ENCODE assay signal across 1 cellular context in the genomic region with DNA sequence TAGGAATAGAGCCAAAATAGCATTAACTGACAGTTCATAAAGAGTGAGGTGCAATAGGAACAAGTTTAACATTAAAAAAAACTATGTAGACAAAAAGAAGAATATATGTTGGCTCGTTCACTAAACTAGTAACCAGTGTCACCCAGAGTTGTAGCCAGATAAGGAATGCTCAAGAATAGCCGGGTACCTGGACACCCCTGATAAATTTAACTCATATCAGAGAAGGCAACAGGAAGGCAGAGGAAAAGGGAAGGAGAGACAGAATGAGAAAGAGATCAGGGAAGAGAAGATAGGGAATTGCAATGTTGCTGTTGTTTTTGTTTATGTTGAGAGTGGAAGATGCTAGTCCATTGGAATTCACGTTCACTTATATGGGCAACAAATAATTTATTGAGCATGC.
TF ChIP-seq lines count a peak whose summit lies in the region.

No MANE protein-coding gene starts in this region.

TF ChIP-seq in IMR-90, 13 proteins besides CTCF, POLR2A, EP300 and RAD21 (continued from another document):
- no peak for TF ChIP-seq USF2 (IDR thresholded peaks at IDR 0.05; ENCODE audit: low read depth, low read length)
- TF ChIP-seq NFE2L2 (IDR thresholded peaks at IDR 0.05; ENCODE audit: low read depth, low read length): no peak
- no peak for TF ChIP-seq MAFK (IDR thresholded peaks at IDR 0.05; ENCODE audit: low read depth, low read length)
- no peak for TF ChIP-seq CHD1 (IDR thresholded peaks at IDR 0.05; ENCODE audit: low read depth, low read length)
- TF ChIP-seq MAZ (IDR thresholded peaks at IDR 0.05; ENCODE audit: borderline replicate concordance, low read depth, low read length): no peak
- TF ChIP-seq ELK1 (IDR thresholded peaks at IDR 0.05; ENCODE audit: borderline replicate concordance, low read depth, low read length): no peak
- no peak for TF ChIP-seq MXI1 (IDR thresholded peaks at IDR 0.05; ENCODE audit: borderline replicate concordance, low read depth, low read length)
- TF ChIP-seq CEBPB (IDR thresholded peaks at IDR 0.05; ENCODE audit: low read depth, low read length): no peak
